In genomic region chr17:27539152-27539551, GRCh38 we compare ENCODE assay signal across 24 cellular contexts.
DNase-seq lines count a peak whose midpoint lies in the region; ATAC-seq and TF ChIP-seq lines count a peak whose summit lies in the region.
"Had no signal": no experiment of that assay in that cellular context is flagged by ENCODE, and none has a peak within 500 bp of the region (broad histone marks: within the 10 kb centered on the region; RNA-seq: fewer than 3 reads in every experiment).

No MANE protein-coding gene starts in this region.

- no peaks in the 10 kb centered on the region for H3K27me3 ChIP-seq in tibial artery
- H3K27me3 ChIP-seq: colonic mucosa, SJSA1, suprapubic skin had no signal

- H3K27ac ChIP-seq in tibial artery = peak overlapping the region; percentile 65 to 86
- H3K27ac ChIP-seq: KMS-11, parathyroid adenoma, SJSA1, suprapubic skin had no signal

- H3K36me3 ChIP-seq in tibial artery = no peaks in the 10 kb centered on the region
- H3K36me3 ChIP-seq: colonic mucosa, SJSA1, suprapubic skin had no signal

- H3K4me3 ChIP-seq in tibial artery = no peak overlapping the region
- H3K4me3 ChIP-seq: colonic mucosa, SJSA1, suprapubic skin had no signal

- no peaks in the 10 kb centered on the region for H3K9me3 ChIP-seq in tibial artery
- H3K9me3 ChIP-seq: colonic mucosa, SJSA1, suprapubic skin had no signal

- H3K4me3 Mint-ChIP-seq in chondrocyte (ENCODE audit: unreplicated experiment) (no peak overlapping the region), neural crest cell (no peak overlapping the region)
- H3K4me3 Mint-ChIP-seq: activated CD4-positive, alpha-beta T cell treated with anti-CD3 and anti-CD28 coated beads for 36 hours; activated CD8-positive, alpha-beta memory T cell treated with anti-CD3 and anti-CD28 coated beads, Interleukin-2, amount 10 ng/mL, durations not matched to agents 7 days and 5 days; brain; HFFc6; natural killer cell; T-helper 1 cell treated with Interleukin-12 subunit alpha and Interleukin-12 subunit beta and Interleukin-4 antibody, amounts not matched to agents 30 μg/mL and 1 μg/mL, for 36 hours had no signal

- no peaks in the 10 kb centered on the region for H3K36me3 Mint-ChIP-seq in chondrocyte (ENCODE audit: low read depth)
- no peaks in the 10 kb centered on the region for H3K36me3 Mint-ChIP-seq in neural crest cell (ENCODE audit: low read depth)
- H3K36me3 Mint-ChIP-seq: activated CD8-positive, alpha-beta memory T cell treated with anti-CD3 and anti-CD28 coated beads, Interleukin-2, amount 10 ng/mL, durations not matched to agents 7 days and 5 days; brain; natural killer cell had no signal

- no peak for TF ChIP-seq CTCF in chondrocyte (IDR thresholded peaks at IDR 0.05)
- no peak for TF ChIP-seq CTCF in neural crest cell (conservative IDR thresholded peaks at IDR 0.05)
- no peak for TF ChIP-seq CTCF in tibial artery (IDR thresholded peaks at IDR 0.05)

- DNase-seq in DMS53 (lab: John Stamatoyannopoulos, UW) = peak; percentile 70
- peak; percentile 54 for DNase-seq in chondrocyte (ENCODE audit: low spot score)
- no peak for DNase-seq in neural crest cell (ENCODE audit: low read depth, low spot score)
- DNase-seq in tibial artery = peak in 1 of 2 donors; percentile 59
- no peak for DNase-seq in AG08396 (ENCODE audit: low spot score)
- no peak for DNase-seq in activated CD4-positive, alpha-beta T cell treated with anti-CD3 and anti-CD28 coated beads for 48 hours
- DNase-seq: activated CD4-positive, alpha-beta T cell treated with anti-CD3 and anti-CD28 coated beads for 36 hours; activated CD8-positive, alpha-beta memory T cell treated with anti-CD3 and anti-CD28 coated beads, Interleukin-2, amount 10 ng/mL, durations not matched to agents 7 days and 5 days; colonic mucosa; HFFc6; left cardiac atrium; natural killer cell; NCI-H2171; NCI-H526 had no signal

- H3K4me1 Mint-ChIP-seq in chondrocyte (ENCODE audit: low read depth) (peaks cover 65% of the 10 kb centered on the region), neural crest cell (peaks cover 42% of the 10 kb centered on the region)

- H3K9me3 Mint-ChIP-seq in chondrocyte (ENCODE audit: low read depth) (no peaks in the 10 kb centered on the region), neural crest cell (no peaks in the 10 kb centered on the region)
- H3K9me3 Mint-ChIP-seq: activated naive CD4-positive, alpha-beta T cell treated with anti-CD3 and anti-CD28 coated beads, Interleukin-2, amount 50 U/mL, for 72 hours; brain; CD14-positive monocyte; HFFc6; natural killer cell; T-helper 1 cell treated with Interleukin-12 subunit alpha and Interleukin-12 subunit beta and Interleukin-4 antibody, amounts not matched to agents 30 μg/mL and 1 μg/mL, for 36 hours had no signal

- H3K27me3 Mint-ChIP-seq in chondrocyte (ENCODE audit: low read depth) (no peaks in the 10 kb centered on the region), neural crest cell (ENCODE audit: low read depth) (no peaks in the 10 kb centered on the region)
- H3K27me3 Mint-ChIP-seq: activated CD4-positive, alpha-beta T cell treated with anti-CD3 and anti-CD28 coated beads for 36 hours; activated CD8-positive, alpha-beta memory T cell treated with anti-CD3 and anti-CD28 coated beads, Interleukin-2, amount 10 ng/mL, durations not matched to agents 7 days and 5 days; brain had no signal

- no peak for ATAC-seq in HG03571 (IDR thresholded peaks at IDR 0.05; ENCODE audit: unreplicated experiment)
- no peak for ATAC-seq in esophagus mucosa
- ATAC-seq: activated CD4-positive, alpha-beta T cell treated with anti-CD3 and anti-CD28 coated beads for 36 hours; activated CD8-positive, alpha-beta memory T cell treated with anti-CD3 and anti-CD28 coated beads, Interleukin-2, amount 10 ng/mL, durations not matched to agents 7 days and 5 days; activated naive CD4-positive, alpha-beta T cell treated with anti-CD3 and anti-CD28 coated beads, Interleukin-2, amount 50 U/mL, for 72 hours; natural killer cell had no signal

- intact Hi-C loops in tibial artery (cut with DNase I; ENCODE audit: low total_unique reads) = no loop called here

- H3K27ac Mint-ChIP-seq in chondrocyte (ENCODE audit: unreplicated experiment) = no peak overlapping the region
- H3K27ac Mint-ChIP-seq in neural crest cell (ENCODE audit: unreplicated experiment) = peak overlapping the region; percentile 20
- H3K27ac Mint-ChIP-seq: activated CD4-positive, alpha-beta T cell treated with anti-CD3 and anti-CD28 coated beads for 36 hours; activated CD8-positive, alpha-beta memory T cell treated with anti-CD3 and anti-CD28 coated beads, Interleukin-2, amount 10 ng/mL, durations not matched to agents 7 days and 5 days; activated naive CD4-positive, alpha-beta T cell treated with anti-CD3 and anti-CD28 coated beads, Interleukin-2, amount 50 U/mL, for 72 hours; HFFc6; natural killer cell; T-helper 1 cell treated with Interleukin-12 subunit alpha and Interleukin-12 subunit beta and Interleukin-4 antibody, amounts not matched to agents 30 μg/mL and 1 μg/mL, for 36 hours had no signal

- peaks cover 4 to 49% (median 37%) of the 10 kb centered on the region in 4 donors for H3K4me1 ChIP-seq in tibial artery

Comparison
In these comparisons a context has a peak if more than half of its experiments do, and no peak if none do; other contexts are left out.
1. DNase-seq: peak in DMS53 (single experiment) and chondrocyte (single experiment); none in neural crest cell (single experiment), AG08396 (single experiment) and activated CD4-positive, alpha-beta T cell treated with anti-CD3 and anti-CD28 coated beads for 48 hours (single experiment).